ENCODE assay signal across 1 cellular context in the genomic region with DNA sequence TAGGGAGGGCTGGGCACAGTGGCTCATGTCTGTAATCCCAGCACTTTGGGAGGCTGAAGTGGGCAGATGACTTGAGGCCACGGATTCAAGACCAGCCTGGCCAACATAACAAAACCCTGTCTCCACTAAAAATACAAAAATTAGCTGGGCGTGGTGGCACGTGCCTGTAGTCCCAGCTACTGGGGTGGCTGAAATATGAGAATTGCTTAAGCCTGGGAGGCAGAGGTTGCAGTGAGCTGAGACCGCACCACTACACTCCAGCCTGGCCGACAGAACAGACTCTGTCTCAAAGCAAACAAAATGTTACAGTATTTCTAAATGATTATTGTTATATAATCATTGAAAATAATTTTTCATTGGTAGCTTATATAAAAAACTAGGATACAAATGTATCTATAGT. TPM values are rescaled to one million over a fixed set of nuclear protein-coding genes. Genes with fewer than 3 reads are reported as not detected.
"Had no signal": no experiment of that assay in that cellular context is flagged by ENCODE, and none has a peak within 500 bp of the region (broad histone marks: within the 10 kb centered on the region; RNA-seq: fewer than 3 reads in every experiment).

No MANE protein-coding gene starts in this region.

RNA-seq across cellular contexts. Expression of a gene that starts 38.3 kb away (rescaled TPM):
- total RNA-seq: Right ventricle myocardium inferior had no signal
